ENCODE assay signal across 28 cellular contexts in the genomic region with DNA sequence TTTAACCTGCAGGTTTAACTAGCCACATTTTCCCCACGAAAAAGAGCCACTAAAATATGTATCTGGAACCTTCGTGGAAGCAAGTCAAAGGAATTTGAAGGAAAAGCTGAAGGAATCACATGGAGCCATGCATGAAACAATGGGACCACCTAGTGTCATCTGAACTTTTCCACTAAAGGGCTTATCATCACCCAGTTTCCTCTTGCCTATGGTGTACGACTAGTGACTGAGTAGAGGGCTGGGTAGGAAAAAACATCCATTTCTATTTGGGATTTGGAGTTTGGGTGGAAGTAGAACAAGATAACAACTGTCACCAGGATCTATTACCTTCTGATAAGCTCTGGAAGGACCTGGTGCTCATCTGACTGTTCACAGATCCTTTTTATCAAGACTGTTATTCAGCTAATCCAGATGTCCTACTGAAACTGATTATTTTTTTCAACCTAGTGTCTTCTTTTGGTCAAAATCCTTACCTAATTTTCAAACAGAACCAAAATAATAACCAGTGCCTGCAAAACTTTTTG.
"Had no signal": no experiment of that assay in that cellular context is flagged by ENCODE, and none has a peak within 500 bp of the region (broad histone marks: within the 10 kb centered on the region; RNA-seq: fewer than 3 reads in every experiment).

No MANE protein-coding gene starts in this region.

- DNase-seq: activated CD4-positive, alpha-beta memory T cell treated with anti-CD3 and anti-CD28 coated beads for 36 hours; activated CD4-positive, alpha-beta T cell treated with anti-CD3 and anti-CD28 coated beads for 36 hours; activated CD4-positive, alpha-beta T cell treated with anti-CD3 and anti-CD28 coated beads, Interleukin-2, amount 10 ng/mL, durations not matched to agents 24 days and 14 days; activated CD4-positive, CD25-positive, alpha-beta regulatory T cell; activated CD4-positive, CD25-positive, alpha-beta regulatory T cell treated with anti-CD3 and anti-CD28 coated beads, Interleukin-2, amount 50 U/mL, for 72 hours; activated CD8-positive, alpha-beta memory T cell treated with anti-CD3 and anti-CD28 coated beads, Interleukin-2, amount 10 ng/mL, durations not matched to agents 7 days and 5 days; activated CD8-positive, alpha-beta memory T cell treated with anti-CD3 and anti-CD28 coated beads, Interleukin-2, amount 50 U/mL, for 4 hours; activated CD8-positive, alpha-beta T cell treated with anti-CD3 and anti-CD28 coated beads, Interleukin-2, amount 10 ng/mL, durations not matched to agents 7 days and 5 days; activated effector memory CD4-positive, alpha-beta T cell treated with anti-CD3 and anti-CD28 coated beads, Interleukin-2, amount 50 U/mL, for 16 hours; activated naive CD4-positive, alpha-beta T cell treated with anti-CD3 and anti-CD28 coated beads for 36 hours; activated naive CD8-positive, alpha-beta T cell treated with anti-CD3 and anti-CD28 coated beads for 36 hours; activated naive CD8-positive, alpha-beta T cell treated with anti-CD3 and anti-CD28 coated beads, Interleukin-2, amount 50 U/mL, for 24 hours; activated T-cell treated with anti-CD3 and anti-CD28 coated beads, Interleukin-2, amount 50 U/mL, for 1 hour; activated T-cell treated with anti-CD3 and anti-CD28 coated beads, Interleukin-2, amount 50 U/mL, for 48 hours; adrenal gland; amygdala; aorta; body of pancreas; caudate nucleus; cerebellar nuclear complex; colonic mucosa; effector CD8-positive, alpha-beta T cell; head of caudate nucleus; T-helper 1 cell; T-helper 17 cell; T1000 had no signal

- FAIRE-seq: endometrium, frontal cortex had no signal

- H3K4me1 ChIP-seq: adrenal gland, body of pancreas, colonic mucosa had no signal

- H3K27ac ChIP-seq: adrenal gland, body of pancreas, colonic mucosa had no signal

- H3K4me3 ChIP-seq: adrenal gland, body of pancreas, colonic mucosa had no signal

- H3K9me3 ChIP-seq: adrenal gland, body of pancreas, colonic mucosa had no signal

- H3K36me3 ChIP-seq: adrenal gland, colonic mucosa had no signal

- H3K27me3 ChIP-seq: adrenal gland, body of pancreas, colonic mucosa had no signal
